ENCODE assay signal across 12 cellular contexts in genomic region chr11:109972181-109972715, GRCh38.
DNase-seq lines count a peak whose midpoint lies in the region; ATAC-seq and TF ChIP-seq lines count a peak whose summit lies in the region.
"Had no signal": no experiment of that assay in that cellular context is flagged by ENCODE, and none has a peak within 500 bp of the region (broad histone marks: within the 10 kb centered on the region; RNA-seq: fewer than 3 reads in every experiment).

No MANE protein-coding gene starts in this region.

- BruUV-seq in Calu3 (replicated peaks; lab: Mats Ljungman, UMichigan), result no TSS peak

- ATAC-seq in GM19468 (IDR thresholded peaks at IDR 0.05; ENCODE audit: extremely low read depth, unreplicated experiment) (peak; percentile 38), HG03159 (IDR thresholded peaks at IDR 0.05; ENCODE audit: unreplicated experiment) (peak; percentile 69), aorta (ENCODE audit: low FRiP score) (no peak)
- ATAC-seq: K562 had no signal

- no peaks in the 10 kb centered on the region for H3K4me1 Mint-ChIP-seq in Calu3 (ENCODE audit: low read depth, unreplicated experiment)
- H3K4me1 Mint-ChIP-seq in osteocyte (ENCODE audit: unreplicated experiment), result peaks cover 25% of the 10 kb centered on the region

- H3K36me3 ChIP-seq in testis (ENCODE audit: low read depth, missing control alignments), result no peaks in the 10 kb centered on the region
- H3K36me3 ChIP-seq in aorta (ENCODE audit: control insufficient read depth in 1 of 2, insufficient read depth in 2 of 2, low read length in 1 of 2), result no peaks in the 10 kb centered on the region

- intact Hi-C loops in Calu3 (cut with micrococcal nuclease; ENCODE audit: unreplicated experiment), result no loop called here
- intact Hi-C loops in testis (cut with DNase I; ENCODE audit: low total_unique reads), result no loop called here
- intact Hi-C loops in aorta (cut with DNase I), result no loop called here

- 53 to 59% methylated on average over 7 of the region's 7 CpGs for WGBS in testis, 2 donors
- 35 to 36% methylated on average over 7 of the region's 7 CpGs for WGBS in aorta, 2 donors

- H3K9me3 Mint-ChIP-seq in Calu3 (ENCODE audit: low read depth, unreplicated experiment) (no peaks in the 10 kb centered on the region), osteocyte (ENCODE audit: unreplicated experiment) (no peaks in the 10 kb centered on the region)

- H3K4me3 Mint-ChIP-seq in Calu3 (ENCODE audit: low read depth, unreplicated experiment) (no peak overlapping the region), osteocyte (ENCODE audit: unreplicated experiment) (no peak overlapping the region)
- H3K4me3 Mint-ChIP-seq: T-helper 1 cell treated with Interleukin-12 subunit alpha and Interleukin-12 subunit beta and Interleukin-4 antibody, amounts not matched to agents 30 μg/mL and 1 μg/mL, for 36 hours had no signal

- CTCF ChIA-PET in Calu3 (lab: Charles Lee), result no interaction called here

- no peak overlapping the region for H3K27ac Mint-ChIP-seq in Calu3 (ENCODE audit: unreplicated experiment)
- H3K27ac Mint-ChIP-seq in osteocyte (ENCODE audit: unreplicated experiment), result no peak overlapping the region
- H3K27ac Mint-ChIP-seq: T-helper 1 cell treated with Interleukin-12 subunit alpha and Interleukin-12 subunit beta and Interleukin-4 antibody, amounts not matched to agents 30 μg/mL and 1 μg/mL, for 36 hours had no signal

- H3K27me3 ChIP-seq in testis, result no peaks in the 10 kb centered on the region
- no peaks in the 10 kb centered on the region for H3K27me3 ChIP-seq in aorta (ENCODE audit: control insufficient read depth in 1 of 2, insufficient read depth in 2 of 2, low read length in 1 of 2)

- TF ChIP-seq CTCF in GM10266 (IDR thresholded peaks at IDR 0.05; ENCODE audit: control insufficient read depth, insufficient read depth, low read depth, missing control alignments) (no peak), cardiac fibroblast (IDR thresholded peaks at IDR 0.05; ENCODE audit: low read depth, low read length) (no peak), Calu3 (IDR thresholded peaks at IDR 0.05; ENCODE audit: unreplicated experiment) (no peak), osteocyte (IDR thresholded peaks at IDR 0.05) (no peak), testis (IDR thresholded peaks at IDR 0.05) (no peak)

- no peak overlapping the region for H3K27ac ChIP-seq in testis
- H3K27ac ChIP-seq in aorta (ENCODE audit: low read depth in 1 of 2, low read length in 2 of 2), result no peak overlapping the region

- no peak for TF ChIP-seq POLR2A in testis (IDR thresholded peaks at IDR 0.05)

- DNase-seq in GM10266 (ENCODE audit: extremely low spot score) (peak; percentile 11), cardiac fibroblast (ENCODE audit: low read depth in 2 of 2) (peak; percentile 17 to 31), Calu3 (no peak), osteocyte (ENCODE audit: extremely low spot score, unreplicated experiment) (no peak), testis (no peak), aorta (no peak)
- DNase-seq: DND-41, hippocampal formation had no signal

- H3K9me3 ChIP-seq in testis, result no peaks in the 10 kb centered on the region
- no peaks in the 10 kb centered on the region for H3K9me3 ChIP-seq in aorta (ENCODE audit: control insufficient read depth, low read length)

- H3K36me3 Mint-ChIP-seq in Calu3 (ENCODE audit: insufficient read depth, unreplicated experiment) (no peaks in the 10 kb centered on the region), osteocyte (ENCODE audit: unreplicated experiment) (no peaks in the 10 kb centered on the region)

- H3K27me3 Mint-ChIP-seq in Calu3 (ENCODE audit: unreplicated experiment), result no peaks in the 10 kb centered on the region
- no peaks in the 10 kb centered on the region for H3K27me3 Mint-ChIP-seq in osteocyte (ENCODE audit: unreplicated experiment)

- H3K4me1 ChIP-seq in testis, result peaks cover 11% of the 10 kb centered on the region
- no peaks in the 10 kb centered on the region for H3K4me1 ChIP-seq in aorta (ENCODE audit: control insufficient read depth in 1 of 2, insufficient read depth in 2 of 2, low read length in 2 of 2)

- H3K4me3 ChIP-seq in cardiac fibroblast (replicated peaks in 1 of 2; ENCODE audit: low read depth in 2 of 2, low read length in 2 of 2), result no peak overlapping the region
- no peak overlapping the region for H3K4me3 ChIP-seq in testis
- H3K4me3 ChIP-seq in aorta (ENCODE audit: low read length in 2 of 2), result no peak overlapping the region
- H3K4me3 ChIP-seq: K562 had no signal

Comparison
In these comparisons a context has a peak if more than half of its experiments do, and no peak if none do; other contexts are left out.
1. DNase-seq: peak in GM10266 (single experiment) and cardiac fibroblast (2 of 2); none in Calu3 (single experiment), osteocyte (single experiment), testis (single experiment) and aorta (0 of 2).